ENCODE assay signal across 15 cellular contexts in genomic region chr17:66406701-66407644, GRCh38.
DNase-seq lines count a peak whose midpoint lies in the region; ATAC-seq and TF ChIP-seq lines count a peak whose summit lies in the region.
"Had no signal": no experiment of that assay in that cellular context is flagged by ENCODE, and none has a peak within 500 bp of the region (broad histone marks: within the 10 kb centered on the region; RNA-seq: fewer than 3 reads in every experiment).

No MANE protein-coding gene starts in this region.

- DNase-seq in activated T-cell treated with anti-CD3 and anti-CD28 coated beads, Interleukin-2, amount 50 U/mL, for 4 hours: no peak
- DNase-seq in activated T-cell treated with anti-CD3 and anti-CD28 coated beads, Interleukin-2, amount 50 U/mL, for 1 hour: no peak
- peak; percentile 45 for DNase-seq in SK-N-DZ (ENCODE audit: low spot score)
- DNase-seq in activated naive CD8-positive, alpha-beta T cell treated with anti-CD3 and anti-CD28 coated beads, Interleukin-2, amount 10 ng/mL, durations not matched to agents 7 days and 5 days: peak; percentile 46
- peak in 1 of 2 donors; percentile 13 for DNase-seq in stimulated activated naive CD8-positive, alpha-beta T cell treated with anti-CD3 and anti-CD28 coated beads, Interleukin-15, amount 100 ng/mL, for 72 hours
- DNase-seq in NCI-H226: no peak
- no peak for DNase-seq in upper lobe of left lung
- DNase-seq: effector CD8-positive, alpha-beta T cell; HFFc6; hippocampal formation; IMR-90; left cardiac atrium; NK-92 treated with Interleukin-12 subunit alpha and Interleukin-12 subunit beta, amount 100 ng/mL, for 24 hours; pancreas had no signal

- H3K36me3 ChIP-seq in upper lobe of left lung: no peaks in the 10 kb centered on the region
- H3K36me3 ChIP-seq: pancreas had no signal

- POLR2A ChIA-PET in activated naive CD8-positive, alpha-beta T cell treated with anti-CD3 and anti-CD28 coated beads, Interleukin-2, amount 10 ng/mL, durations not matched to agents 7 days and 5 days (lab: Charles Lee): interaction anchor here (0.7 to 1.4 kb wide), 6 partner anchors 8 to 105 kb away, joined by 3 to 6 read pairs (median 4); partner anchors contain the start of gene PRKCA

- no peak overlapping the region for H3K4me3 ChIP-seq in upper lobe of left lung
- H3K4me3 ChIP-seq: pancreas had no signal

- peak overlapping the region; percentile 93 for H3K27ac Mint-ChIP-seq in activated naive CD8-positive, alpha-beta T cell treated with anti-CD3 and anti-CD28 coated beads, Interleukin-2, amount 10 ng/mL, durations not matched to agents 7 days and 5 days
- H3K27ac Mint-ChIP-seq in stimulated activated naive CD8-positive, alpha-beta T cell treated with anti-CD3 and anti-CD28 coated beads, Interleukin-15, amount 100 ng/mL, for 72 hours: peak overlapping the region; percentile 91 to 92
- H3K27ac Mint-ChIP-seq: HFFc6 had no signal

- no peaks in the 10 kb centered on the region for H3K27me3 Mint-ChIP-seq in activated T-cell treated with anti-CD3 and anti-CD28 coated beads, Interleukin-2, amount 50 U/mL, for 4 hours (ENCODE audit: low read depth)
- H3K27me3 Mint-ChIP-seq in activated naive CD8-positive, alpha-beta T cell treated with anti-CD3 and anti-CD28 coated beads, Interleukin-2, amount 10 ng/mL, durations not matched to agents 7 days and 5 days: no peaks in the 10 kb centered on the region
- no peaks in the 10 kb centered on the region for H3K27me3 Mint-ChIP-seq in stimulated activated naive CD8-positive, alpha-beta T cell treated with anti-CD3 and anti-CD28 coated beads, Interleukin-15, amount 100 ng/mL, for 72 hours

- peaks cover 0 to 9% (median 7%) of the 10 kb centered on the region in 4 donors for H3K4me1 ChIP-seq in upper lobe of left lung

- ATAC-seq in activated T-cell treated with anti-CD3 and anti-CD28 coated beads, Interleukin-2, amount 50 U/mL, for 4 hours: peak in 1 of 2 donors; percentile 62
- peak; percentile 82 for ATAC-seq in activated naive CD8-positive, alpha-beta T cell treated with anti-CD3 and anti-CD28 coated beads, Interleukin-2, amount 10 ng/mL, durations not matched to agents 7 days and 5 days (ENCODE audit: low read depth)
- peak; percentile 82 for ATAC-seq in stimulated activated naive CD8-positive, alpha-beta T cell treated with anti-CD3 and anti-CD28 coated beads, Interleukin-15, amount 100 ng/mL, for 72 hours
- ATAC-seq in HG02870 (IDR thresholded peaks at IDR 0.05; ENCODE audit: unreplicated experiment) (no peak), upper lobe of left lung (ENCODE audit: low FRiP score in 2 of 2) (no peak)

- no peaks in the 10 kb centered on the region for H3K9me3 Mint-ChIP-seq in activated T-cell treated with anti-CD3 and anti-CD28 coated beads, Interleukin-2, amount 50 U/mL, for 4 hours
- H3K9me3 Mint-ChIP-seq in activated naive CD8-positive, alpha-beta T cell treated with anti-CD3 and anti-CD28 coated beads, Interleukin-2, amount 10 ng/mL, durations not matched to agents 7 days and 5 days: no peaks in the 10 kb centered on the region
- H3K9me3 Mint-ChIP-seq in stimulated activated naive CD8-positive, alpha-beta T cell treated with anti-CD3 and anti-CD28 coated beads, Interleukin-15, amount 100 ng/mL, for 72 hours: no peaks in the 10 kb centered on the region
- H3K9me3 Mint-ChIP-seq: HFFc6 had no signal

- no peak for TF ChIP-seq EP300 in upper lobe of left lung (IDR thresholded peaks at IDR 0.05)

- no peaks in the 10 kb centered on the region for H3K27me3 ChIP-seq in upper lobe of left lung
- H3K27me3 ChIP-seq: pancreas had no signal

- peak overlapping the region; percentile 66 for H3K4me3 Mint-ChIP-seq in activated T-cell treated with anti-CD3 and anti-CD28 coated beads, Interleukin-2, amount 50 U/mL, for 4 hours
- H3K4me3 Mint-ChIP-seq in activated naive CD8-positive, alpha-beta T cell treated with anti-CD3 and anti-CD28 coated beads, Interleukin-2, amount 10 ng/mL, durations not matched to agents 7 days and 5 days: peak overlapping the region; percentile 74
- H3K4me3 Mint-ChIP-seq in stimulated activated naive CD8-positive, alpha-beta T cell treated with anti-CD3 and anti-CD28 coated beads, Interleukin-15, amount 100 ng/mL, for 72 hours: peak overlapping the region; percentile 74 to 81
- H3K4me3 Mint-ChIP-seq: HFFc6 had no signal

- H3K9me3 ChIP-seq in upper lobe of left lung: no peaks in the 10 kb centered on the region
- H3K9me3 ChIP-seq: pancreas had no signal

- no peak overlapping the region for H3K27ac ChIP-seq in upper lobe of left lung
- H3K27ac ChIP-seq: pancreas had no signal

- TF ChIP-seq CTCF in upper lobe of left lung (IDR thresholded peaks at IDR 0.05): no peak

- peaks cover 67% of the 10 kb centered on the region for H3K4me1 Mint-ChIP-seq in activated T-cell treated with anti-CD3 and anti-CD28 coated beads, Interleukin-2, amount 50 U/mL, for 4 hours (ENCODE audit: low read depth)
- H3K4me1 Mint-ChIP-seq in activated naive CD8-positive, alpha-beta T cell treated with anti-CD3 and anti-CD28 coated beads, Interleukin-2, amount 10 ng/mL, durations not matched to agents 7 days and 5 days: peaks cover 66% of the 10 kb centered on the region
- H3K4me1 Mint-ChIP-seq in stimulated activated naive CD8-positive, alpha-beta T cell treated with anti-CD3 and anti-CD28 coated beads, Interleukin-15, amount 100 ng/mL, for 72 hours: peaks cover 84% of the 10 kb centered on the region

- peaks cover 2% of the 10 kb centered on the region for H3K36me3 Mint-ChIP-seq in activated T-cell treated with anti-CD3 and anti-CD28 coated beads, Interleukin-2, amount 50 U/mL, for 4 hours (ENCODE audit: insufficient read depth)
- peaks cover 3% of the 10 kb centered on the region for H3K36me3 Mint-ChIP-seq in activated naive CD8-positive, alpha-beta T cell treated with anti-CD3 and anti-CD28 coated beads, Interleukin-2, amount 10 ng/mL, durations not matched to agents 7 days and 5 days

- no peak for TF ChIP-seq POLR2A in upper lobe of left lung (IDR thresholded peaks at IDR 0.05)

- WGBS in upper lobe of left lung, 2 donors: 66 to 77% methylated on average over 12 of the region's 12 CpGs

Comparison
In these comparisons a context has a peak if more than half of its experiments do, and no peak if none do; other contexts are left out.
1. ATAC-seq: peak in activated naive CD8-positive, alpha-beta T cell treated with anti-CD3 and anti-CD28 coated beads, Interleukin-2, amount 10 ng/mL, durations not matched to agents 7 days and 5 days (single experiment) and stimulated activated naive CD8-positive, alpha-beta T cell treated with anti-CD3 and anti-CD28 coated beads, Interleukin-15, amount 100 ng/mL, for 72 hours (single experiment); none in HG02870 (single experiment) and upper lobe of left lung (0 of 2).
2. DNase-seq: peak in SK-N-DZ (single experiment) and activated naive CD8-positive, alpha-beta T cell treated with anti-CD3 and anti-CD28 coated beads, Interleukin-2, amount 10 ng/mL, durations not matched to agents 7 days and 5 days (single experiment); none in activated T-cell treated with anti-CD3 and anti-CD28 coated beads, Interleukin-2, amount 50 U/mL, for 4 hours (single experiment), activated T-cell treated with anti-CD3 and anti-CD28 coated beads, Interleukin-2, amount 50 U/mL, for 1 hour (single experiment), NCI-H226 (single experiment) and upper lobe of left lung (0 of 2).
3. Peak in every context shown above with its lines, with median percentiles within 50 percentile points of each other: H3K4me3 Mint-ChIP-seq.